ENCODE assay signal across 8 cellular contexts in genomic region chr2:207768168-207768890, GRCh38. TPM values are rescaled to one million over a fixed set of nuclear protein-coding genes. Genes with fewer than 3 reads are reported as not detected.
DNase-seq lines count a peak whose midpoint lies in the region; ATAC-seq and TF ChIP-seq lines count a peak whose summit lies in the region.

No MANE protein-coding gene starts in this region.

- H3K27ac Mint-ChIP-seq in T-helper 2 cell treated with Interferon-gamma antibody and Interleukin-4, amounts not matched to agents 5 μg/mL and 100 μg/mL, for 36 hours, result no peak overlapping the region
- peak overlapping the region; percentile 52 for H3K27ac Mint-ChIP-seq in stimulated activated naive B cell treated with anti-CD40 and anti-IgM and Interleukin-4, amounts not matched to agents 10 μg/mL and 1 μg/mL and 100 μg/mL, for 72 hours

- no peaks in the 10 kb centered on the region for H3K9me3 Mint-ChIP-seq in T-helper 2 cell treated with Interferon-gamma antibody and Interleukin-4, amounts not matched to agents 5 μg/mL and 100 μg/mL, for 36 hours
- H3K9me3 Mint-ChIP-seq in stimulated activated naive B cell treated with anti-CD40 and anti-IgM and Interleukin-4, amounts not matched to agents 10 μg/mL and 1 μg/mL and 100 μg/mL, for 72 hours, result peaks cover 3 to 8% of the 10 kb centered on the region in 2 donors

- no peaks in the 10 kb centered on the region for H3K27me3 ChIP-seq in liver (ENCODE audit: control insufficient read depth in 4 of 4, insufficient read depth in 4 of 4, low read length in 3 of 4)

- TF ChIP-seq CTCF in choroid plexus epithelial cell (conservative IDR thresholded peaks at IDR 0.05; ENCODE audit: low read depth, low read length), result no peak
- no peak for TF ChIP-seq CTCF in liver (IDR thresholded peaks at IDR 0.05; ENCODE audit: low read depth, low read length, missing input control)

- ATAC-seq in HG02943 (IDR thresholded peaks at IDR 0.05; ENCODE audit: low read depth, unreplicated experiment), result peak; percentile 19
- ATAC-seq in stimulated activated naive B cell treated with anti-CD40 and anti-IgM and Interleukin-4, amounts not matched to agents 10 μg/mL and 1 μg/mL and 100 μg/mL, for 72 hours (replicated peaks), result peak in 1 of 2 donors; percentile 3
- ATAC-seq in GM21360 (IDR thresholded peaks at IDR 0.05; ENCODE audit: unreplicated experiment), result no peak

- peak overlapping the region; percentile 79 to 84 for H3K9ac ChIP-seq in liver (ENCODE audit: low read depth in 1 of 2, low read length in 2 of 2)

- TF ChIP-seq RAD21 in liver (IDR thresholded peaks at IDR 0.05), result no peak

- 1% methylated on average over 74 of the region's 74 CpGs for WGBS in liver

- peak; percentile 50 for DNase-seq in CD1c-positive myeloid dendritic cell (ENCODE audit: extremely low spot score)
- DNase-seq in T-helper 2 cell treated with Interferon-gamma antibody and Interleukin-4, amounts not matched to agents 5 μg/mL and 100 μg/mL, for 36 hours (ENCODE audit: low spot score), result no peak
- DNase-seq in choroid plexus epithelial cell (ENCODE audit: low read depth), result peak; percentile 51
- DNase-seq in stimulated activated naive B cell treated with anti-CD40 and anti-IgM and Interleukin-4, amounts not matched to agents 10 μg/mL and 1 μg/mL and 100 μg/mL, for 72 hours, result peak; percentile 17
- DNase-seq in NCI-H1048 (lab: John Stamatoyannopoulos, UW), result no peak

- H3K9me3 ChIP-seq in liver (ENCODE audit: control insufficient read depth in 4 of 4, low read length in 3 of 4), result no peaks in the 10 kb centered on the region

- H3K36me3 ChIP-seq in liver (ENCODE audit: control insufficient read depth in 4 of 4, insufficient read depth in 3 of 4, low read depth in 1 of 4, low read length in 3 of 4), result peaks cover 0 to 6% (median 0%) of the 10 kb centered on the region in 4 donors

- H3K27me3 Mint-ChIP-seq in T-helper 2 cell treated with Interferon-gamma antibody and Interleukin-4, amounts not matched to agents 5 μg/mL and 100 μg/mL, for 36 hours (ENCODE audit: low read depth), result peaks cover 55% of the 10 kb centered on the region
- H3K27me3 Mint-ChIP-seq in stimulated activated naive B cell treated with anti-CD40 and anti-IgM and Interleukin-4, amounts not matched to agents 10 μg/mL and 1 μg/mL and 100 μg/mL, for 72 hours, result peaks cover 11 to 25% of the 10 kb centered on the region in 2 donors

- no peaks in the 10 kb centered on the region for H3K36me3 Mint-ChIP-seq in T-helper 2 cell treated with Interferon-gamma antibody and Interleukin-4, amounts not matched to agents 5 μg/mL and 100 μg/mL, for 36 hours (ENCODE audit: low read depth)
- peaks cover 12 to 16% of the 10 kb centered on the region in 2 donors for H3K36me3 Mint-ChIP-seq in stimulated activated naive B cell treated with anti-CD40 and anti-IgM and Interleukin-4, amounts not matched to agents 10 μg/mL and 1 μg/mL and 100 μg/mL, for 72 hours

- H3K4me1 ChIP-seq in liver (ENCODE audit: control insufficient read depth in 4 of 4, insufficient read depth in 4 of 4, low read length in 3 of 4), result peaks cover 0 to 62% (median 39%) of the 10 kb centered on the region in 4 donors

- peaks cover 23% of the 10 kb centered on the region for H3K4me1 Mint-ChIP-seq in T-helper 2 cell treated with Interferon-gamma antibody and Interleukin-4, amounts not matched to agents 5 μg/mL and 100 μg/mL, for 36 hours (ENCODE audit: low read depth)
- H3K4me1 Mint-ChIP-seq in stimulated activated naive B cell treated with anti-CD40 and anti-IgM and Interleukin-4, amounts not matched to agents 10 μg/mL and 1 μg/mL and 100 μg/mL, for 72 hours, result peaks cover 27 to 54% of the 10 kb centered on the region in 2 donors

- peak overlapping the region; percentile 73 for H3K4me3 ChIP-seq in choroid plexus epithelial cell (ENCODE audit: low read depth, low read length)
- H3K4me3 ChIP-seq in liver (ENCODE audit: low read depth in 1 of 3, low read length in 3 of 3), result peak overlapping the region; percentile 55 to 92 (median 81)

- H3K27ac ChIP-seq in liver (ENCODE audit: low read depth in 1 of 2, low read length in 2 of 2), result peak overlapping the region; percentile 88 to 90

- peak overlapping the region; percentile 84 for H3K4me3 Mint-ChIP-seq in T-helper 2 cell treated with Interferon-gamma antibody and Interleukin-4, amounts not matched to agents 5 μg/mL and 100 μg/mL, for 36 hours
- H3K4me3 Mint-ChIP-seq in stimulated activated naive B cell treated with anti-CD40 and anti-IgM and Interleukin-4, amounts not matched to agents 10 μg/mL and 1 μg/mL and 100 μg/mL, for 72 hours, result peak overlapping the region; percentile 84 to 85

TF ChIP-seq in liver, 16 proteins besides CTCF, POLR2A, EP300 and RAD21:
- TF ChIP-seq RXRA (IDR thresholded peaks at IDR 0.05) (no peak), JUND (IDR thresholded peaks at IDR 0.05) (no peak), HNF4G (IDR thresholded peaks at IDR 0.05) (no peak), ZBTB33 (IDR thresholded peaks at IDR 0.05) (no peak)

RNA-seq across cellular contexts. Expression of gene FZD5, which starts 1.4 kb away (rescaled TPM):
- 10 to 100 TPM; 31.0 to 31.1 TPM for total RNA-seq in liver
- 10 to 100 TPM; 14.7 to 23.1 TPM for polyA plus RNA-seq in liver

RNA-seq across cellular contexts. Expression of gene CCNYL1, which starts 56.9 kb away (rescaled TPM):
- total RNA-seq in liver, result 1 to 10 TPM; 7.6 to 8.8 TPM
- polyA plus RNA-seq in liver, result 1 to 10 TPM; 5.8 to 9.3 TPM

Comparison
In these comparisons a context has a peak if more than half of its experiments do, and no peak if none do; other contexts are left out.
1. DNase-seq: peak in CD1c-positive myeloid dendritic cell (single experiment), choroid plexus epithelial cell (single experiment) and stimulated activated naive B cell treated with anti-CD40 and anti-IgM and Interleukin-4, amounts not matched to agents 10 μg/mL and 1 μg/mL and 100 μg/mL, for 72 hours (single experiment); none in T-helper 2 cell treated with Interferon-gamma antibody and Interleukin-4, amounts not matched to agents 5 μg/mL and 100 μg/mL, for 36 hours (single experiment) and NCI-H1048 (single experiment).